28 cellular contexts compared by ENCODE assay signal in the genomic region with DNA sequence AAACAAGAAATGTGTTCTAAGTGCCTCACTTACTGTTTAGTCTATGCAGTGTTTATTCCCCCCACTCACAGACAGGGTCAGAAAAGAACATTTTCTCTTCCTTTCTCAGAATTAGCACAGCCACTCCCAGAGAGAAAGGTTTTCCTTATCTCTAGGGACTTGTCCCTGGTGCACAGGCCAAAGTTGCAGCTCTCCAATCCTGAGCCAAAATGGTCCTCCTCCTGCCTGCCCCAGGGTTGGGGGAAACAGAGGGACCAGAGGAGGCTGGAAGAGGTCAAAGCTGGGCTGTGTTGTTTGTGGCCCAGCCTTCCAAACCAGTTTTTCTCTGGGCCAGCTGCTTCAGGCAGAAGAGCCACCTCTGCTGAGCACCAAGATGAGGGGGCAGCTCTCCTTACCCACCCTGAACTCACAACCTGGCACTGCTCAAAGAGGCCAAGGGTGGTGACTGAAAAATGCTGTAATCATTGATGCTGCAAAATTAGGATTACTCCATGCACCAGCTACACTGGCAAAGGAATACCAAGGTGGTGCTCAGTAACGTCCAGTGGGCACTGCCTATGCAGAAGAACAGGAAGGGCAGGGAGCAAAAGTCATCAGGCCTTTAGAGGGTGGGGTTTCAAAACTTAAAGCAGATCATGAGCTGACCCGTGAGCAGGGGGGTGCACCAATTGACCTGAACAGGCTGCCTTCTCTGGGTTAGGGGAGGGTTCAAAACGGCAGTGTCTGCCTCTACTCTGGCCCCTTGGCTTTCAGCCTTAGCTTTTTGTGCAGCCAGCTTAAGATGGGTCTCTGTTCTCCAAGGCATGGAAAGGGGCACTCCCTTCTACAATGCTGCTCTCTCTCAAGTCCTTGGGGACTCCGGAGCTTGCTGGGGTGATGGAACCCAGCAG. TPM values are rescaled to one million over a fixed set of nuclear protein-coding genes. Genes with fewer than 3 reads are reported as not detected.
A peak's percentile ranks its signal among the peaks of the same experiment; 100 is the strongest.
DNase-seq lines count a peak whose midpoint lies in the region; ATAC-seq, FAIRE-seq and TF ChIP-seq lines count a peak whose summit lies in the region.
"Had no signal": no experiment of that assay in that cellular context is flagged by ENCODE, and none has a peak within 500 bp of the region (broad histone marks: within the 10 kb centered on the region; RNA-seq: fewer than 3 reads in every experiment).

No MANE protein-coding gene starts in this region.

- no peak for FAIRE-seq in frontal cortex (lab: Jason Lieb, UNC)
- FAIRE-seq: astrocyte had no signal

- H3K27ac Mint-ChIP-seq in T-helper 17 cell (peak overlapping the region; percentile 22), natural killer cell (no peak overlapping the region)
- peak overlapping the region; percentile 26 to 91 for H3K27ac Mint-ChIP-seq in effector memory CD8-positive, alpha-beta T cell
- H3K27ac Mint-ChIP-seq: activated CD4-positive, alpha-beta T cell treated with anti-CD3 and anti-CD28 coated beads, Interleukin-2, amount 10 ng/mL, durations not matched to agents 24 days and 14 days; memory B cell; WTC11 had no signal

- H3K4me3 Mint-ChIP-seq in T-helper 17 cell: no peak overlapping the region
- peak overlapping the region in 1 of 2 donors; percentile 60 for H3K4me3 Mint-ChIP-seq in effector memory CD8-positive, alpha-beta T cell
- no peak overlapping the region for H3K4me3 Mint-ChIP-seq in natural killer cell
- H3K4me3 Mint-ChIP-seq: activated CD4-positive, alpha-beta T cell treated with anti-CD3 and anti-CD28 coated beads, Interleukin-2, amount 10 ng/mL, durations not matched to agents 24 days and 14 days; activated T-cell treated with anti-CD3 and anti-CD28 coated beads, Interleukin-2, amount 50 U/mL, for 4 hours; memory B cell; neural crest cell; stimulated activated naive CD8-positive, alpha-beta T cell treated with anti-CD3 and anti-CD28 coated beads, Interleukin-15, amount 100 ng/mL, for 72 hours; WTC11 had no signal

- H3K4me1 Mint-ChIP-seq in T-helper 17 cell (peaks cover 10% of the 10 kb centered on the region), natural killer cell (peaks cover 15 to 20% of the 10 kb centered on the region in 2 donors)
- H3K4me1 Mint-ChIP-seq in effector memory CD8-positive, alpha-beta T cell (ENCODE audit: low read depth in 2 of 2): peaks cover 22 to 55% of the 10 kb centered on the region in 2 donors

- H3K27me3 Mint-ChIP-seq in T-helper 17 cell (peaks cover 32% of the 10 kb centered on the region), natural killer cell (ENCODE audit: low read depth in 2 of 2) (peaks cover 0 to 7% of the 10 kb centered on the region in 2 donors)
- peaks cover 12 to 25% of the 10 kb centered on the region in 2 donors for H3K27me3 Mint-ChIP-seq in effector memory CD8-positive, alpha-beta T cell
- H3K27me3 Mint-ChIP-seq: activated CD4-positive, alpha-beta T cell treated with anti-CD3 and anti-CD28 coated beads, Interleukin-2, amount 10 ng/mL, durations not matched to agents 24 days and 14 days had no signal

- peaks cover 0 to 6% of the 10 kb centered on the region in 2 donors for H3K9me3 Mint-ChIP-seq in effector memory CD8-positive, alpha-beta T cell
- H3K9me3 Mint-ChIP-seq in natural killer cell: no peaks in the 10 kb centered on the region
- H3K9me3 Mint-ChIP-seq: activated CD4-positive, alpha-beta T cell treated with anti-CD3 and anti-CD28 coated beads, Interleukin-2, amount 10 ng/mL, durations not matched to agents 24 days and 14 days had no signal

- DNase-seq in T-helper 17 cell (no peak), islet precursor cell (peak; percentile 24), natural killer cell (no peak), frontal cortex (ENCODE audit: low spot score in 2 of 2) (no peak)
- no peak for DNase-seq in effector memory CD8-positive, alpha-beta T cell
- DNase-seq: activated CD4-positive, alpha-beta T cell treated with anti-CD3 and anti-CD28 coated beads, Interleukin-2, amount 10 ng/mL, durations not matched to agents 24 days and 14 days; activated T-cell treated with anti-CD3 and anti-CD28 coated beads, Interleukin-2, amount 50 U/mL, for 4 hours; Calu3; caudate nucleus; dermis blood vessel endothelial cell; esophagus squamous epithelium; foreskin keratinocyte; KBM-7; NCI-H1092 treated with DMSO at 0.1 percent for 48 hours; NCI-H1930; NCI-H2171 treated with DMSO at 0.1 percent for 48 hours; NCI-H510A; right lobe of liver; RPMI8226; stimulated activated naive CD8-positive, alpha-beta T cell treated with anti-CD3 and anti-CD28 coated beads, Interleukin-15, amount 100 ng/mL, for 72 hours; T-helper 1 cell; tibial artery had no signal

- H3K36me3 Mint-ChIP-seq in T-helper 17 cell (ENCODE audit: low read depth): no peaks in the 10 kb centered on the region
- H3K36me3 Mint-ChIP-seq in effector memory CD8-positive, alpha-beta T cell (ENCODE audit: insufficient read depth): peaks cover 8% of the 10 kb centered on the region
- no peaks in the 10 kb centered on the region for H3K36me3 Mint-ChIP-seq in natural killer cell
- H3K36me3 Mint-ChIP-seq: memory B cell had no signal

- intact Hi-C loops in natural killer cell (cut with micrococcal nuclease): no loop called here

- no peaks in the 10 kb centered on the region for H3K9me3 ChIP-seq in T-helper 17 cell (ENCODE audit: control insufficient read depth, low read length, poor library complexity, severe bottlenecking)
- H3K9me3 ChIP-seq: esophagus squamous epithelium, right lobe of liver had no signal

- ATAC-seq in T-helper 17 cell (no peak), HG03457 (IDR thresholded peaks at IDR 0.05; ENCODE audit: unreplicated experiment) (no peak), GM21515 (IDR thresholded peaks at IDR 0.05; ENCODE audit: unreplicated experiment) (no peak), natural killer cell (no peak)
- ATAC-seq in effector memory CD8-positive, alpha-beta T cell (replicated peaks): no peak
- ATAC-seq: activated T-cell treated with anti-CD3 and anti-CD28 coated beads, Interleukin-2, amount 50 U/mL, for 4 hours; right lobe of liver; stimulated activated naive CD8-positive, alpha-beta T cell treated with anti-CD3 and anti-CD28 coated beads, Interleukin-15, amount 100 ng/mL, for 72 hours; WTC11 had no signal

- TF ChIP-seq CTCF in natural killer cell (IDR thresholded peaks at IDR 0.05): no peak

RNA-seq across cellular contexts. Expression of a gene that starts 11.8 kb away (rescaled TPM):
- total RNA-seq in T-helper 17 cell (1 to 10 TPM; 1.8 to 4.3 TPM), natural killer cell (1 to 10 TPM; 1.4 to 2.7 (median 1.6) TPM), frontal cortex (43.2 TPM)

Comparison
In these comparisons a context has a peak if more than half of its experiments do, and no peak if none do; other contexts are left out.
1. H3K27ac Mint-ChIP-seq: peak in T-helper 17 cell (single experiment) and effector memory CD8-positive, alpha-beta T cell (2 of 2); none in natural killer cell (0 of 2).